1 cellular context compared by ENCODE assay signal in the genomic region with DNA sequence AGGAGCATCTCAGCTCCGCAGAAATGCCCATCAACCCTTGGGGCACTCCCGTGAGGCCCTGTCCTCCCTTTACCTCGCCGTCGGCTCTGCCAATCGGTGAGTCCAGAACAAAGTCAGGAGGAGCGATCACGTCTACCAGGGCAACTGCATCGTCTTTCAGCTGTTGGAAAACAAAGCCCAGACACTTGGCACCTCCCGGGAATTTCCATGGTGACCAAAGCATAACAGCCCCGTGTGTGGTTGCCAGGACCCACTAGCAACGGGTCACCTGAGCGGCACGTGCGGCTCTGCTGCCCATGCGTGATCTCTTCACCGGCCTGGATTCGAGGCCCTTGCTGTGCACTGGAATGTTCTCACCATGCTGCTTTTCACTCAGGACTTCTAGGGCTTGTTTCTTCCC.
TF ChIP-seq lines count a peak whose summit lies in the region.

No MANE protein-coding gene starts in this region.

TF ChIP-seq in IMR-90, 13 proteins besides CTCF, POLR2A, EP300 and RAD21 (continued from another document):
- TF ChIP-seq SMC3 (IDR thresholded peaks at IDR 0.05; ENCODE audit: low read depth, low read length), result no peak
- TF ChIP-seq MAZ (IDR thresholded peaks at IDR 0.05; ENCODE audit: borderline replicate concordance, low read depth, low read length), result no peak
- no peak for TF ChIP-seq MXI1 (IDR thresholded peaks at IDR 0.05; ENCODE audit: borderline replicate concordance, low read depth, low read length)
- TF ChIP-seq, protein P1, sequence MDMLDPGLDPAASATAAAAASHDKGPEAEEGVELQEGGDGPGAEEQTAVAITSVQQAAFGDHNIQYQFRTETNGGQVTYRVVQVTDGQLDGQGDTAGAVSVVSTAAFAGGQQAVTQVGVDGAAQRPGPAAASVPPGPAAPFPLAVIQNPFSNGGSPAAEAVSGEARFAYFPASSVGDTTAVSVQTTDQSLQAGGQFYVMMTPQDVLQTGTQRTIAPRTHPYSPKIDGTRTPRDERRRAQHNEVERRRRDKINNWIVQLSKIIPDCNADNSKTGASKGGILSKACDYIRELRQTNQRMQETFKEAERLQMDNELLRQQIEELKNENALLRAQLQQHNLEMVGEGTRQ (IDR thresholded peaks at IDR 0.05; ENCODE audit: low read depth, low read length), result no peak
- TF ChIP-seq, protein P2, sequence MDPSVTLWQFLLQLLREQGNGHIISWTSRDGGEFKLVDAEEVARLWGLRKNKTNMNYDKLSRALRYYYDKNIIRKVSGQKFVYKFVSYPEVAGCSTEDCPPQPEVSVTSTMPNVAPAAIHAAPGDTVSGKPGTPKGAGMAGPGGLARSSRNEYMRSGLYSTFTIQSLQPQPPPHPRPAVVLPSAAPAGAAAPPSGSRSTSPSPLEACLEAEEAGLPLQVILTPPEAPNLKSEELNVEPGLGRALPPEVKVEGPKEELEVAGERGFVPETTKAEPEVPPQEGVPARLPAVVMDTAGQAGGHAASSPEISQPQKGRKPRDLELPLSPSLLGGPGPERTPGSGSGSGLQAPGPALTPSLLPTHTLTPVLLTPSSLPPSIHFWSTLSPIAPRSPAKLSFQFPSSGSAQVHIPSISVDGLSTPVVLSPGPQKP (IDR thresholded peaks at IDR 0.05; ENCODE audit: borderline replicate concordance, low read depth, low read length), result no peak
- no peak for TF ChIP-seq CHD1 (IDR thresholded peaks at IDR 0.05; ENCODE audit: low read depth, low read length)
- TF ChIP-seq CEBPB (IDR thresholded peaks at IDR 0.05; ENCODE audit: low read depth, low read length), result no peak
- TF ChIP-seq NFE2L2 (IDR thresholded peaks at IDR 0.05; ENCODE audit: low read depth, low read length), result no peak
